Comparison of ENCODE assay signal across 10 cellular contexts in genomic region chr2:286774-287392, GRCh38. TPM values are rescaled to one million over a fixed set of nuclear protein-coding genes. Genes with fewer than 3 reads are reported as not detected.
A peak's percentile ranks its signal among the peaks of the same experiment; 100 is the strongest.
DNase-seq lines count a peak whose midpoint lies in the region; ATAC-seq, FAIRE-seq and TF ChIP-seq lines count a peak whose summit lies in the region.
"Had no signal": no experiment of that assay in that cellular context is flagged by ENCODE, and none has a peak within 500 bp of the region (broad histone marks: within the 10 kb centered on the region; RNA-seq: fewer than 3 reads in every experiment).

No MANE protein-coding gene starts in this region.

- DNase-seq in activated naive CD8-positive, alpha-beta T cell treated with anti-CD3 and anti-CD28 coated beads, Interleukin-2, amount 50 U/mL, for 24 hours: no peak
- DNase-seq in iPS-NIHi7 (ENCODE audit: extremely low spot score) (peak; percentile 45), sciatic nerve (ENCODE audit: low spot score) (no peak), RWPE1 (ENCODE audit: low spot score) (no peak), frontal cortex (ENCODE audit: low spot score in 2 of 2) (no peak)
- no peak for DNase-seq in activated CD4-positive, CD25-positive, alpha-beta regulatory T cell (lab: John Stamatoyannopoulos, UW)
- DNase-seq: midbrain, SHP77 treated with DMSO at 0.1 percent for 48 hours had no signal

- H3K27me3 ChIP-seq in rectal smooth muscle tissue (ENCODE audit: control insufficient read depth, insufficient read depth, low read length): peaks cover 14% of the 10 kb centered on the region

- H3K4me3 ChIP-seq in HEK293 (ENCODE audit: low read depth, low read length): no peak overlapping the region
- H3K4me3 ChIP-seq in rectal smooth muscle tissue (ENCODE audit: low read length): peak overlapping the region; percentile 16

- peaks cover 7% of the 10 kb centered on the region for H3K36me3 Mint-ChIP-seq in activated naive CD8-positive, alpha-beta T cell treated with anti-CD3 and anti-CD28 coated beads, Interleukin-2, amount 50 U/mL, for 24 hours (ENCODE audit: low read depth)

- intact Hi-C loops in sciatic nerve (cut with DNase I): no loop called here

- no peaks in the 10 kb centered on the region for H3K9me3 Mint-ChIP-seq in activated naive CD8-positive, alpha-beta T cell treated with anti-CD3 and anti-CD28 coated beads, Interleukin-2, amount 50 U/mL, for 24 hours

- CTCF ChIA-PET in HEK293 (lab: Yijun Ruan, JAX) (interaction anchor here (0.9 to 1.3 kb wide), 2 partner anchors 10 to 351 kb away, joined by 4 read pairs; no protein-coding TSS in a partner anchor), RWPE1 (lab: Yijun Ruan, JAX) (interaction anchor here (0.6 kb wide), 1 partner anchor 10 kb away, joined by 4 read pairs; no protein-coding TSS in a partner anchor)

- H3K4me3 Mint-ChIP-seq in activated naive CD8-positive, alpha-beta T cell treated with anti-CD3 and anti-CD28 coated beads, Interleukin-2, amount 50 U/mL, for 24 hours: peak overlapping the region; percentile 46

- peaks cover 0 to 10% of the 10 kb centered on the region in 2 experiments; a peak in 1 of 3 replicates for H3K36me3 ChIP-seq in HEK293 (ENCODE audit: control insufficient read depth in 2 of 2, insufficient read depth in 1 of 2, low read length in 2 of 2)
- H3K36me3 ChIP-seq in rectal smooth muscle tissue (ENCODE audit: control insufficient read depth, insufficient read depth, low read length): no peaks in the 10 kb centered on the region

- H3K4me1 ChIP-seq in HEK293 (ENCODE audit: control insufficient read depth, insufficient read depth, low read length) (no peaks in the 10 kb centered on the region), rectal smooth muscle tissue (ENCODE audit: control insufficient read depth, insufficient read depth, low read length) (no peaks in the 10 kb centered on the region)

- H3K27me3 Mint-ChIP-seq in activated naive CD8-positive, alpha-beta T cell treated with anti-CD3 and anti-CD28 coated beads, Interleukin-2, amount 50 U/mL, for 24 hours: peaks cover 39% of the 10 kb centered on the region

- H3K27ac Mint-ChIP-seq in activated naive CD8-positive, alpha-beta T cell treated with anti-CD3 and anti-CD28 coated beads, Interleukin-2, amount 50 U/mL, for 24 hours: no peak overlapping the region

- H3K9ac ChIP-seq in rectal smooth muscle tissue (ENCODE audit: low read length): no peak overlapping the region

- H3K4me1 Mint-ChIP-seq in activated naive CD8-positive, alpha-beta T cell treated with anti-CD3 and anti-CD28 coated beads, Interleukin-2, amount 50 U/mL, for 24 hours: peaks cover 8% of the 10 kb centered on the region

- POLR2A ChIA-PET in HEK293 (lab: Yijun Ruan, JAX): no interaction called here
- POLR2A ChIA-PET in RWPE1 (lab: Yijun Ruan, JAX; ENCODE audit: low non-redundant PET): no interaction called here

- ATAC-seq in activated naive CD8-positive, alpha-beta T cell treated with anti-CD3 and anti-CD28 coated beads, Interleukin-2, amount 50 U/mL, for 24 hours: no peak
- no peak for ATAC-seq in sciatic nerve

- no peak for FAIRE-seq in frontal cortex (lab: Jason Lieb, UNC)

- no peaks in the 10 kb centered on the region for H3K9me3 ChIP-seq in HEK293 (ENCODE audit: control insufficient read depth, insufficient read depth, low read depth, low read length)

- H3K27ac ChIP-seq in HEK293 (ENCODE audit: extremely low read depth, low read depth, low read length) (no peak overlapping the region), rectal smooth muscle tissue (ENCODE audit: low read depth, low read length) (no peak overlapping the region), RWPE1 (no peak overlapping the region)

- TF ChIP-seq CTCF in HEK293 (tag by site-specific recombination; IDR thresholded peaks at IDR 0.05) (no peak), RWPE1 (conservative IDR thresholded peaks at IDR 0.05; ENCODE audit: low read depth) (no peak)

TF ChIP-seq in HEK293, 187 proteins besides CTCF, POLR2A, EP300 and RAD21:
- TF ChIP-seq ZBTB8A (tag by site-specific recombination; IDR thresholded peaks at IDR 0.05) (0 out of 2 replicates have a peak, but pooled peaks have one; percentile 18), ZNF560 (tag by site-specific recombination; IDR thresholded peaks at IDR 0.05; ENCODE audit: borderline replicate concordance) (no peak), ZNF747 (tag by site-specific recombination; IDR thresholded peaks at IDR 0.05) (no peak), ZIC2 (tag by site-specific recombination; IDR thresholded peaks at IDR 0.05) (0 out of 2 replicates have a peak, but pooled peaks have one; percentile 10), ZNF629 (tag by site-specific recombination; IDR thresholded peaks at IDR 0.05) (no peak), GLIS1 (tag by site-specific recombination; IDR thresholded peaks at IDR 0.05) (no peak), ZNF10 (tag by site-specific recombination; IDR thresholded peaks at IDR 0.05) (no peak), TRIM28 (IDR thresholded peaks at IDR 0.05; ENCODE audit: borderline replicate concordance, low read length) (no peak), BCL11B (tag by site-specific recombination; IDR thresholded peaks at IDR 0.05; ENCODE audit: low read depth) (no peak)

RNA-seq across cellular contexts. Expression of gene ALKAL2, which starts 1.0 kb away (rescaled TPM):
- 3.0 TPM for total RNA-seq in sciatic nerve
- 2.0 TPM for total RNA-seq in frontal cortex

RNA-seq across cellular contexts. Expression of gene ACP1, which starts 22.1 kb away (rescaled TPM):
- total RNA-seq in sciatic nerve (49.4 TPM), frontal cortex (115 TPM)

RNA-seq across cellular contexts. Expression of gene SH3YL1, which starts 23.1 kb away (rescaled TPM):
- total RNA-seq in sciatic nerve (32.7 TPM), frontal cortex (55.4 TPM)
